8 cellular contexts compared by ENCODE assay signal in the genomic region with DNA sequence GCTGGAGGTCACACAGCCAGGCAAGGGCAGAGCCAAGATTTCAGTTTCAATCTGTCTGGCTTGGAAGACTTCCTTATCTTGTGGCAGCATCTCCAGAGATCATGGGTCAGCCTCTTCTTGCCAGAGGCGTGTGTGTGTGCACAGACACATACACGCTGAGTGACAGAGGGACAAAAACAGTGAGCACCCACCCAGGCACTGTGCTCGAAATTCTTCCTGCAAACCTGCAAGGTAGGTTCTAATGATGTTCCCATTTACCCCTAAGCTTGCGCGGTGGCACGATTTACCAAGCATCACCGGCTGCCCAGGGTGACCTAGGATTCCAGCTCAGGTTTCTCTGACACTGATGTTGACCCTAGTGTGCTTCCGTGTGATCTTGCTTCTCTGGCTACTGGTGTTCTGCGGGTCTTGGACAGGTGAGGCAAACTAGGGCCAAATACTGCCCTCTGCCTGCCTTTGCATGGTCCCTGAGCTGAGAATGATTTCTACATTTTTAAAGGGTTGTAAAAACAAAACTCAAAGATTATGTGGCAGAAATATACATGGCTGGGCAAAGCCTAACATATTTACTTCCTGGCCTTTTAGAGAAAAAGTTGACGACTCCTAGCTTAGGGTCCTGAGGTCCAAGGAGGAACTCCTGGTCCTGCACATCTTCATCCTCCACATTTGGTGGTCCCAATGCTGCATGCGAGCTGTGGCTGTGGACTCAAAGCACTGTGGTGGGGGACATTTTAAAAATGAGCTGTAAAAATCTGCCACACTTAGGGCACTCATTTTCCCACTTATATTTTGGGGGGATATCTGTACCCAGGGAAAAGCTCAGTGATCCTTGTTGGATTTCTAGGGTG.
DNase-seq lines count a peak whose midpoint lies in the region; ATAC-seq and TF ChIP-seq lines count a peak whose summit lies in the region.

No MANE protein-coding gene starts in this region.

- H3K9me3 ChIP-seq in testis, result no peaks in the 10 kb centered on the region

- H3K36me3 ChIP-seq in testis (ENCODE audit: low read depth, missing control alignments), result no peaks in the 10 kb centered on the region

- peak overlapping the region in 1 of 2 donors; percentile 61 for H3K27ac ChIP-seq in testis

- intact Hi-C loops in MCF 10A (cut with micrococcal nuclease), result loop anchor here (1.0 to 5.0 kb wide), 4 partner anchors 45 to 895 kb away; no protein-coding TSS in a partner anchor
- intact Hi-C loops in testis (cut with DNase I; ENCODE audit: low total_unique reads), result no loop called here

- ATAC-seq in GM18867 (IDR thresholded peaks at IDR 0.05; ENCODE audit: unreplicated experiment), result no peak

- H3K4me3 Mint-ChIP-seq in MCF 10A (ENCODE audit: unreplicated experiment), result peak overlapping the region; percentile 90
- peak overlapping the region; percentile 71 for H3K4me3 Mint-ChIP-seq in mesothelial cell of epicardium

- DNase-seq in DMS153 (lab: John Stamatoyannopoulos, UW) (peak; percentile 40), M059J (ENCODE audit: low read depth) (peak; percentile 24), MCF 10A (ENCODE audit: unreplicated experiment) (no peak), mesothelial cell of epicardium (ENCODE audit: low spot score in 2 of 2, unreplicated experiment in 2 of 2) (peak in 1 of 2 experiments; percentile 37), testis (no peak)
- no peak for DNase-seq in stimulated activated CD4-positive, alpha-beta T cell treated with anti-CD3 and anti-CD28 coated beads, Interleukin-15, amount 100 ng/mL, for 24 hours
- DNase-seq in activated CD4-positive, CD25-positive, alpha-beta regulatory T cell treated with anti-CD3 and anti-CD28 coated beads, Interleukin-2, amount 50 U/mL, for 72 hours, result no peak

- H3K4me1 Mint-ChIP-seq in MCF 10A (ENCODE audit: insufficient read depth, unreplicated experiment) (no peaks in the 10 kb centered on the region), mesothelial cell of epicardium (peaks cover 25% of the 10 kb centered on the region)

- no peaks in the 10 kb centered on the region for H3K27me3 ChIP-seq in testis

- 81 to 82% methylated on average over 11 of the region's 11 CpGs for WGBS in testis, 2 donors

- H3K27ac Mint-ChIP-seq in MCF 10A (ENCODE audit: low read depth, unreplicated experiment), result peak overlapping the region; percentile 75
- peak overlapping the region; percentile 91 for H3K27ac Mint-ChIP-seq in mesothelial cell of epicardium

- H3K4me3 ChIP-seq in testis, result no peak overlapping the region

- H3K9me3 Mint-ChIP-seq in MCF 10A (ENCODE audit: unreplicated experiment) (no peaks in the 10 kb centered on the region), mesothelial cell of epicardium (peaks cover 17% of the 10 kb centered on the region)

- H3K27me3 Mint-ChIP-seq in MCF 10A (ENCODE audit: insufficient read depth, unreplicated experiment) (peaks cover 29% of the 10 kb centered on the region), mesothelial cell of epicardium (ENCODE audit: low read depth) (no peaks in the 10 kb centered on the region)

- no peak for TF ChIP-seq CTCF in MCF 10A (IDR thresholded peaks at IDR 0.05; ENCODE audit: unreplicated experiment)
- TF ChIP-seq CTCF in mesothelial cell of epicardium (IDR thresholded peaks at IDR 0.05; ENCODE audit: unreplicated experiment), result no peak
- no peak for TF ChIP-seq CTCF in testis (IDR thresholded peaks at IDR 0.05)

- BruUV-seq in MCF 10A (replicated peaks; lab: Mats Ljungman, UMichigan), result no TSS peak

- H3K36me3 Mint-ChIP-seq in MCF 10A (ENCODE audit: insufficient read depth, unreplicated experiment) (no peaks in the 10 kb centered on the region), mesothelial cell of epicardium (peaks cover 2% of the 10 kb centered on the region)

- TF ChIP-seq POLR2A in testis (IDR thresholded peaks at IDR 0.05), result no peak

- POLR2A ChIA-PET in MCF 10A (lab: Yijun Ruan, JAX), result interaction anchor here (0.7 kb wide), 1 partner anchor 677 kb away, joined by 4 read pairs; no protein-coding TSS in a partner anchor

- CTCF ChIA-PET in MCF 10A (lab: Yijun Ruan, JAX), result interaction anchor here (0.6 to 1.3 kb wide), 8 partner anchors 23 to 900 kb away, joined by 3 to 5 read pairs (median 3); no protein-coding TSS in a partner anchor

- peaks cover 16% of the 10 kb centered on the region for H3K4me1 ChIP-seq in testis

Comparison
In these comparisons a context has a peak if more than half of its experiments do, and no peak if none do; other contexts are left out.
1. DNase-seq: peak in DMS153 (single experiment) and M059J (single experiment); none in MCF 10A (single experiment), stimulated activated CD4-positive, alpha-beta T cell treated with anti-CD3 and anti-CD28 coated beads, Interleukin-15, amount 100 ng/mL, for 24 hours (single experiment), testis (single experiment) and activated CD4-positive, CD25-positive, alpha-beta regulatory T cell treated with anti-CD3 and anti-CD28 coated beads, Interleukin-2, amount 50 U/mL, for 72 hours (single experiment).